8 cellular contexts compared by ENCODE assay signal in the genomic region with DNA sequence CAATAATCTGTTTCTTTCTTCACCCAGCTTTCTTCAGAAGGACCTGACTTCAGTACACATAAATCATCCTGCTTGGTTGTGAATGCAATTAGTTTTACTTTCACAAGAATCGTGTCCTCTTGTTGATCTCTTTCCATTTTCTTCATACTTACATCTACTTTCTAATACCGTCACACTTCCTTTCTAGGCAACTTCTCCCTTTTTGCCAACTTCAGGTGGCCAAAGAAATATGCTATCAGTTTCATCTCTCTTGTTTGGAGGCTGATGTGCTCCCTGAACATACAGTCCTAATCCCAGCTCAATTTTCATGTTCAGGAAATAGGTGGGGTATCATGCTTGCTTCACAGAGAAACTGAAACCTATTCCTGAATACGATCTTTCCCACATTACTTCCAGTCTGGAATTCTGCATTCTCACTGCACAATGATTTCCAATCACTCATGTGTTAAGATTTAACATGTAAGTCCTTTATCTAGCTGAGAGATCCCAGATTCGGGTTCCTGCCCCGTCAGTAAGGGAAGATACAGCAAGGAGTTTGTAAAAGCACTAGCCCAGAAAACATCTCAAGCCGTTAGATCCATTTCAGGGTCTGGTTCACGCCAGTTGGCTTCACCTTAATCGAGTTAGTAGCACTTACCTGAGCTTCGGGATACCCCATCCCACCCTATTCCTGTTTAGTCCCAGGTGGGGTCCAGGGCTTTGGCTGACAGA. TPM values are rescaled to one million over a fixed set of nuclear protein-coding genes. Genes with fewer than 3 reads are reported as not detected.
DNase-seq lines count a peak whose midpoint lies in the region; ATAC-seq and TF ChIP-seq lines count a peak whose summit lies in the region.

No MANE protein-coding gene starts in this region.

- H3K36me3 ChIP-seq in SJSA1 (peaks cover 42% of the 10 kb centered on the region), ovary (no peaks in the 10 kb centered on the region)

- no peak for TF ChIP-seq EP300 in ovary (IDR thresholded peaks at IDR 0.05)

- H3K4me3 ChIP-seq in SJSA1 (peak overlapping the region; percentile 63), ovary (peak overlapping the region; percentile 92)

- H3K27me3 ChIP-seq in SJSA1 (replicated peaks) (no peaks in the 10 kb centered on the region), ovary (no peaks in the 10 kb centered on the region)

- peaks cover 10 to 12% of the 10 kb centered on the region in 2 donors for H3K36me3 Mint-ChIP-seq in activated T-cell treated with anti-CD3 and anti-CD28 coated beads, Interleukin-2, amount 50 U/mL, for 72 hours (ENCODE audit: insufficient read depth in 2 of 2)

- no peaks in the 10 kb centered on the region for H3K9me3 Mint-ChIP-seq in activated T-cell treated with anti-CD3 and anti-CD28 coated beads, Interleukin-2, amount 50 U/mL, for 72 hours

- WGBS in ovary, 3 donors = 1 to 2% (median 1%) methylated on average over 9 of the region's 9 CpGs

- no peaks in the 10 kb centered on the region for H3K27me3 Mint-ChIP-seq in activated T-cell treated with anti-CD3 and anti-CD28 coated beads, Interleukin-2, amount 50 U/mL, for 72 hours (ENCODE audit: low read depth)

- TF ChIP-seq CTCF in ovary (IDR thresholded peaks at IDR 0.05) = no peak

- TF ChIP-seq POLR2A in erythroblast (IDR thresholded peaks at IDR 0.05; ENCODE audit: low read length) (no peak), ovary (IDR thresholded peaks at IDR 0.05) (no peak)

- DNase-seq in activated T-cell treated with anti-CD3 and anti-CD28 coated beads, Interleukin-2, amount 50 U/mL, for 72 hours = no peak
- no peak for DNase-seq in activated T-cell treated with anti-CD3 and anti-CD28 coated beads, Interleukin-2, amount 50 U/mL, for 48 hours
- peak in 1 of 2 experiments; percentile 29 for DNase-seq in SJSA1 (ENCODE audit: low read depth in 1 of 2, low spot score in 2 of 2)
- DNase-seq in erythroblast (lab: John Stamatoyannopoulos, UW) = peak; percentile 44 to 63
- DNase-seq in ovary = no peak
- DNase-seq in NCI-H146 treated with DMSO at 0.1 percent for 48 hours (lab: John Stamatoyannopoulos, UW; ENCODE audit: unreplicated experiment) = no peak
- no peak for DNase-seq in pons (ENCODE audit: low spot score)

- intact Hi-C loops in ovary (cut with DNase I) = loop anchor here in 2 of 4 donors (10.0 kb wide), 2 partner anchors 184 to 224 kb away; a partner anchor contains a TSS

- H3K27ac ChIP-seq in SJSA1 = peak overlapping the region; percentile 54
- H3K27ac ChIP-seq in ovary = peak overlapping the region; percentile 81 to 99

- peaks cover 58% of the 10 kb centered on the region for H3K4me1 Mint-ChIP-seq in activated T-cell treated with anti-CD3 and anti-CD28 coated beads, Interleukin-2, amount 50 U/mL, for 72 hours (ENCODE audit: low read depth)

- peak overlapping the region; percentile 80 to 90 for H3K4me3 Mint-ChIP-seq in activated T-cell treated with anti-CD3 and anti-CD28 coated beads, Interleukin-2, amount 50 U/mL, for 72 hours

- ATAC-seq in activated T-cell treated with anti-CD3 and anti-CD28 coated beads, Interleukin-2, amount 50 U/mL, for 72 hours (replicated peaks in 1 of 2) = no peak
- no peak for ATAC-seq in HG02759 (IDR thresholded peaks at IDR 0.05; ENCODE audit: unreplicated experiment)

- peak overlapping the region; percentile 89 for H3K27ac Mint-ChIP-seq in activated T-cell treated with anti-CD3 and anti-CD28 coated beads, Interleukin-2, amount 50 U/mL, for 72 hours

- H3K9me3 ChIP-seq in SJSA1 (replicated peaks) (no peaks in the 10 kb centered on the region; the same call in 1 of the 2 replicates), ovary (no peaks in the 10 kb centered on the region)

- H3K4me1 ChIP-seq in SJSA1 (replicated peaks) (peaks cover 18% of the 10 kb centered on the region), ovary (ENCODE audit: insufficient read depth) (peaks cover 7% of the 10 kb centered on the region)

RNA-seq across cellular contexts. Expression of a gene that starts 1.0 kb away (rescaled TPM):
- 10 to 100 TPM; 86.2 to 98.9 TPM for total RNA-seq in activated T-cell treated with anti-CD3 and anti-CD28 coated beads, Interleukin-2, amount 50 U/mL, for 72 hours
- total RNA-seq in SJSA1 (2014; rRNA removed; shearing (Covaris generic)) = 16.9 and 20.7 TPM in 2 replicates
- total RNA-seq in ovary = 10 to 100 TPM; 19.6 to 47.1 (median 42.9) TPM
- 10 to 100 TPM; 54.7 to 86.1 TPM for polyA plus RNA-seq in ovary

RNA-seq across cellular contexts. Expression of a gene that starts 40.1 kb away (rescaled TPM):
- 1 to 10 TPM; 3.9 to 4.1 TPM for total RNA-seq in activated T-cell treated with anti-CD3 and anti-CD28 coated beads, Interleukin-2, amount 50 U/mL, for 72 hours
- 16.3 and 18.4 TPM in 2 replicates for total RNA-seq in SJSA1 (2014; rRNA removed; shearing (Covaris generic))
- total RNA-seq in ovary = 1 to 10 TPM; 2.1 to 7.6 (median 5.3) TPM
- 1 to 10 TPM; 1.1 to 8.8 TPM for polyA plus RNA-seq in ovary

Comparison
In these comparisons a context has a peak if more than half of its experiments do, and no peak if none do; other contexts are left out.
1. DNase-seq: peak in erythroblast (2 of 2); none in activated T-cell treated with anti-CD3 and anti-CD28 coated beads, Interleukin-2, amount 50 U/mL, for 72 hours (0 of 2), activated T-cell treated with anti-CD3 and anti-CD28 coated beads, Interleukin-2, amount 50 U/mL, for 48 hours (0 of 2), ovary (0 of 5), NCI-H146 treated with DMSO at 0.1 percent for 48 hours (single experiment) and pons (single experiment).